25 cellular contexts compared by ENCODE assay signal in genomic region chr17:11564483-11565380, GRCh38. TPM values are rescaled to one million over a fixed set of nuclear protein-coding genes. Genes with fewer than 3 reads are reported as not detected.
DNase-seq lines count a peak whose midpoint lies in the region; ATAC-seq, FAIRE-seq and TF ChIP-seq lines count a peak whose summit lies in the region.
"Had no signal": no experiment of that assay in that cellular context is flagged by ENCODE, and none has a peak within 500 bp of the region (broad histone marks: within the 10 kb centered on the region; RNA-seq: fewer than 3 reads in every experiment).

No MANE protein-coding gene starts in this region.

- no peaks in the 10 kb centered on the region for H3K4me1 ChIP-seq in right atrium auricular region
- H3K4me1 ChIP-seq in parathyroid adenoma, result peaks cover 9% of the 10 kb centered on the region

- no peak overlapping the region for H3K4me3 ChIP-seq in right atrium auricular region
- peak overlapping the region; percentile 20 for H3K4me3 ChIP-seq in parathyroid adenoma (ENCODE audit: low read depth, low read length)
- H3K4me3 ChIP-seq: GM23338, SK-N-MC had no signal

- H3K27ac ChIP-seq in right atrium auricular region (no peak overlapping the region), parathyroid adenoma (no peak overlapping the region)
- H3K27ac ChIP-seq: SK-N-MC had no signal

- no peak overlapping the region for H3K9ac ChIP-seq in parathyroid adenoma

- DNase-seq in Right ventricle myocardium superior, result no peak
- DNase-seq in right atrium auricular region (ENCODE audit: low spot score), result no peak
- DNase-seq in OCI-M1 (lab: John Stamatoyannopoulos, UW), result no peak
- no peak for DNase-seq in DMS153 treated with DMSO at 0.1 percent for 48 hours (lab: John Stamatoyannopoulos, UW; ENCODE audit: unreplicated experiment)
- DNase-seq: DND-41, HCEC 1CT, KG1, NCI-H1092, NCI-H1436, NCI-H187 treated with DMSO at 0.1 percent for 48 hours, NCI-H2107, NCI-H446 treated with DMSO at 0.1 percent for 48 hours, NCI-H526 treated with DMSO at 0.1 percent for 48 hours, SHP77 had no signal

- H3K9me3 ChIP-seq in right atrium auricular region (no peaks in the 10 kb centered on the region), parathyroid adenoma (ENCODE audit: control insufficient read depth, low read length) (no peaks in the 10 kb centered on the region)

- H3K27me3 ChIP-seq in right atrium auricular region (no peaks in the 10 kb centered on the region), parathyroid adenoma (ENCODE audit: control insufficient read depth, insufficient read depth, low read length) (no peaks in the 10 kb centered on the region)

- H3K36me3 ChIP-seq in right atrium auricular region (no peaks in the 10 kb centered on the region), parathyroid adenoma (ENCODE audit: control insufficient read depth, insufficient read depth, low read length) (no peaks in the 10 kb centered on the region)

- H2AFZ ChIP-seq in parathyroid adenoma, result no peak overlapping the region
- H2AFZ ChIP-seq: GM23338 had no signal

- FAIRE-seq in endometrium (lab: Jason Lieb, UNC), result peak; percentile 55
- FAIRE-seq: D721Med, G401.6, GM12892, HTR-8/SVneo had no signal

- ATAC-seq in Right ventricle myocardium superior (ENCODE audit: poor library complexity) (peak; percentile 75), GM18517 (IDR thresholded peaks at IDR 0.05; ENCODE audit: unreplicated experiment) (no peak)
- ATAC-seq: GM23338 had no signal

- TF ChIP-seq CTCF in right atrium auricular region (IDR thresholded peaks at IDR 0.05), result no peak
- TF ChIP-seq CTCF in parathyroid adenoma (IDR thresholded peaks at IDR 0.05), result no peak

- no peaks in the 10 kb centered on the region for H3K79me2 ChIP-seq in parathyroid adenoma

- no peak overlapping the region for H3K4me2 ChIP-seq in parathyroid adenoma (ENCODE audit: low read length)
- H3K4me2 ChIP-seq: GM23338 had no signal

- intact Hi-C loops in Right ventricle myocardium superior (cut with DNase I), result no loop called here

RNA-seq across cellular contexts. Expression of gene DNAH9, which starts 33.5 kb away (rescaled TPM):
- total RNA-seq in Right ventricle myocardium superior, result not detected
- total RNA-seq in right atrium auricular region, result under 1 TPM in 1 of 2 donors, not detected in 1; 0.63 TPM
- total RNA-seq: A172, B cell, GM23338 had no signal
